Comparison of ENCODE assay signal across 1 cellular context in the genomic region with DNA sequence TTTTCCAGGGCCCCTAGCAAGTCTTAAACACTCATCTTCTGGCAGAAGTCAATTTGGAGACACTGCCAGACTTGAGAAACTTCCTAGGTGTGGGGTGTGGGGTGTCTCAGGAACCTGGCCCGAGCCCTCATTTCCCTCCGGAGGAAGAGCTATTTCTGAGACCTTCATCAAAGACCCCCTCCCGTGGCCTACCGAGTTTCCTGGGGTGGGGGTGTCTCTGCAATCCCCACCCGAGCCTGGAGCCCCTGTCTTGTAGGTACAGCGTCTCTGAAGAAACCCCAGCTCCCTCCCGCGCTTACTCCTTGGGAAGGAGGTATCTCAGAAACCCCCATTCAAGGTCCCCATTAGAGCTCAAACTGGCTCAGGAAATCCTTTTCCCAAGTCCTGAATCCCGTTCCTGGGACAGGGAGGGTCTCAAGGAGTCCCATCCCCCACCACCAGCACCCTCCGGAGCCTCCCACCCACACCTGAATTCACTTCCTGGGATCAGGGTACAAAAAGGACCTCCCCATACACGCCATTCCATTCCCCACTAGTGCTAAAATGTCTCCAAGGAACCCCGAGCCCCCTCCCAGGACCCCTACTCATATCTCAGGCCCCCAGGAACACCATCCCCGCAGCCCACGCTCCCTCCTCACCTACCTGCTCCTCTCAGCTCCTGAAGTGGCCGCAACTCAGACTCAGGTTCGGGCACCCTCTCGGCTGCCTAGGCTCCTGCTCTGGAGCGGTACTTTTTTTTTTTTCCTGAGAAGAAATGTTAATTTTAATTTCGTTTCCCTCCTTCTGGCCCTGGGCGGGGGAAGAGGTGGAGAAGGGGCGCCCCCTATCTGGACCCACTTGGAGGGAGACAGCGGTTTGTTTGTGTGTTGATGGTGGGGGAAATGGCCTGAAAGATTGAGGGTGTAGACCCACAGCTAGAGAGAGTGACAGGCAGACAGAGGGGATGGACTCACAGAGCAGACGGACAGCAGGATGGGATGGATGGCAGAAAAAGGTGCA.
TF ChIP-seq lines count a peak whose summit lies in the region.

No MANE protein-coding gene starts in this region.

TF ChIP-seq in K562, 482 proteins besides CTCF, POLR2A, EP300 and RAD21 (continues in another document):
- TF ChIP-seq EGR1 (conservative IDR thresholded peaks at IDR 0.05) (0 out of 2 replicates have a peak, but pooled peaks have one; percentile 14), SMARCE1 (IDR thresholded peaks at IDR 0.05) (peak; percentile 46; the same call in 1 of the 2 replicates), ZNF263 (CRISPR knock-in tag; IDR thresholded peaks at IDR 0.05; ENCODE audit: borderline replicate concordance) (peak; percentile 30; the same call in 1 of the 2 replicates), YY1 (IDR thresholded peaks at IDR 0.05; ENCODE audit: borderline replicate concordance in 1 of 3, control insufficient read depth in 1 of 3, extremely low read depth in 1 of 3, insufficient read depth in 3 of 3, insufficient read length in 1 of 3, insufficient replicate concordance in 2 of 3, low read depth in 1 of 3, low read length in 2 of 3) (peak in 1 of 3 experiments; percentile 6), SMARCA5 (IDR thresholded peaks at IDR 0.05) (0 out of 2 replicates have a peak, but pooled peaks have one; percentile 25), SAP30 (IDR thresholded peaks at IDR 0.05; ENCODE audit: borderline replicate concordance, insufficient read depth, low read depth, low read length, poor library complexity, severe bottlenecking) (no peak), L3MBTL2 (IDR thresholded peaks at IDR 0.05) (0 out of 2 replicates have a peak, but pooled peaks have one; percentile 29), EP400 (IDR thresholded peaks at IDR 0.05) (peak; percentile 44; the same call in 1 of the 2 replicates), NFIC (IDR thresholded peaks at IDR 0.05) (0 out of 2 replicates have a peak, but pooled peaks have one; percentile 12), ARID2 (IDR thresholded peaks at IDR 0.05) (0 out of 2 replicates have a peak, but pooled peaks have one; percentile 23), MTA1 (IDR thresholded peaks at IDR 0.05; ENCODE audit: borderline replicate concordance) (0 out of 2 replicates have a peak, but pooled peaks have one; percentile 45), PHF8 (IDR thresholded peaks at IDR 0.05; ENCODE audit: borderline replicate concordance, low read length) (peak; percentile 21; the same call in 1 of the 2 replicates), ZBTB7A (IDR thresholded peaks at IDR 0.05; ENCODE audit: borderline replicate concordance, control insufficient read depth, low read depth, low read length) (peak; percentile 58; the same call in 1 of the 2 replicates), HIVEP1 (CRISPR knock-in tag; IDR thresholded peaks at IDR 0.05) (no peak), TAF9B (IDR thresholded peaks at IDR 0.05; ENCODE audit: partially characterized antibody) (peak; percentile 25), ZNF766 (CRISPR knock-in tag; conservative IDR thresholded peaks at IDR 0.05) (no peak), ARNT (IDR thresholded peaks at IDR 0.05) (0 out of 4 replicates have a peak, but pooled peaks of 1 of the 2 experiments have one; percentile 50), TARDBP (IDR thresholded peaks at IDR 0.05) (no peak), SUPT5H (IDR thresholded peaks at IDR 0.05) (peak; percentile 46; the same call in 1 of the 2 replicates), TAF1 (IDR thresholded peaks at IDR 0.05; ENCODE audit: control insufficient read depth, extremely low read depth, insufficient read depth, low read length, severe bottlenecking) (peak; percentile 54), HDAC1 (IDR thresholded peaks at IDR 0.05) (peak in 1 of 2 experiments; percentile 60; a peak in 1 of 4 replicates), JUND (IDR thresholded peaks at IDR 0.05; ENCODE audit: borderline replicate concordance, low read depth, low read length) (no peak), JUND (tag; IDR thresholded peaks at IDR 0.05; ENCODE audit: borderline replicate concordance, low read depth, low read length) (no peak), SREBF2 (CRISPR knock-in tag; IDR thresholded peaks at IDR 0.05) (no peak), NFRKB (IDR thresholded peaks at IDR 0.05; ENCODE audit: low read depth) (no peak; the same call in 1 of the 2 replicates), ZSCAN29 (IDR thresholded peaks at IDR 0.05) (0 out of 2 replicates have a peak, but pooled peaks have one; percentile 52), BRD9 (IDR thresholded peaks at IDR 0.05; ENCODE audit: low read depth, partially characterized antibody) (peak; percentile 80), HDAC2 (IDR thresholded peaks at IDR 0.05) (0 out of 2 replicates have a peak, but pooled peaks have one; percentile 20), MBD2 (IDR thresholded peaks at IDR 0.05; ENCODE audit: borderline replicate concordance, low read depth) (no peak), RBFOX2 (IDR thresholded peaks at IDR 0.05; ENCODE audit: low read depth, low read length) (0 out of 2 replicates have a peak, but pooled peaks have one; percentile 37), RB1 (IDR thresholded peaks at IDR 0.05; ENCODE audit: low read depth) (peak; percentile 40; the same call in 1 of the 2 replicates), POLR2AphosphoS5 (IDR thresholded peaks at IDR 0.05; ENCODE audit: control insufficient read depth, insufficient read depth, low read depth, low read length) (peak; percentile 18; the same call in 1 of the 2 replicates)
- TF ChIP-seq, protein P1, sequence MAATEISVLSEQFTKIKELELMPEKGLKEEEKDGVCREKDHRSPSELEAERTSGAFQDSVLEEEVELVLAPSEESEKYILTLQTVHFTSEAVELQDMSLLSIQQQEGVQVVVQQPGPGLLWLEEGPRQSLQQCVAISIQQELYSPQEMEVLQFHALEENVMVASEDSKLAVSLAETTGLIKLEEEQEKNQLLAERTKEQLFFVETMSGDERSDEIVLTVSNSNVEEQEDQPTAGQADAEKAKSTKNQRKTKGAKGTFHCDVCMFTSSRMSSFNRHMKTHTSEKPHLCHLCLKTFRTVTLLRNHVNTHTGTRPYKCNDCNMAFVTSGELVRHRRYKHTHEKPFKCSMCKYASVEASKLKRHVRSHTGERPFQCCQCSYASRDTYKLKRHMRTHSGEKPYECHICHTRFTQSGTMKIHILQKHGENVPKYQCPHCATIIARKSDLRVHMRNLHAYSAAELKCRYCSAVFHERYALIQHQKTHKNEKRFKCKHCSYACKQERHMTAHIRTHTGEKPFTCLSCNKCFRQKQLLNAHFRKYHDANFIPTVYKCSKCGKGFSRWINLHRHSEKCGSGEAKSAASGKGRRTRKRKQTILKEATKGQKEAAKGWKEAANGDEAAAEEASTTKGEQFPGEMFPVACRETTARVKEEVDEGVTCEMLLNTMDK (IDR thresholded peaks at IDR 0.05; ENCODE audit: borderline replicate concordance, insufficient read depth, low read depth, low read length, poor library complexity, severe bottlenecking): peak; percentile 78
- TF ChIP-seq, protein P2, sequence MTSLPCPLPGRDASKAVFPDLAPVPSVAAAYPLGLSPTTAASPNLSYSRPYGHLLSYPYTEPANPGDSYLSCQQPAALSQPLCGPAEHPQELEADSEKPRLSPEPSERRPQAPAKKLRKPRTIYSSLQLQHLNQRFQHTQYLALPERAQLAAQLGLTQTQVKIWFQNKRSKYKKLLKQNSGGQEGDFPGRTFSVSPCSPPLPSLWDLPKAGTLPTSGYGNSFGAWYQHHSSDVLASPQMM (CRISPR knock-in tag; IDR thresholded peaks at IDR 0.05): no peak
- TF ChIP-seq, protein P3, sequence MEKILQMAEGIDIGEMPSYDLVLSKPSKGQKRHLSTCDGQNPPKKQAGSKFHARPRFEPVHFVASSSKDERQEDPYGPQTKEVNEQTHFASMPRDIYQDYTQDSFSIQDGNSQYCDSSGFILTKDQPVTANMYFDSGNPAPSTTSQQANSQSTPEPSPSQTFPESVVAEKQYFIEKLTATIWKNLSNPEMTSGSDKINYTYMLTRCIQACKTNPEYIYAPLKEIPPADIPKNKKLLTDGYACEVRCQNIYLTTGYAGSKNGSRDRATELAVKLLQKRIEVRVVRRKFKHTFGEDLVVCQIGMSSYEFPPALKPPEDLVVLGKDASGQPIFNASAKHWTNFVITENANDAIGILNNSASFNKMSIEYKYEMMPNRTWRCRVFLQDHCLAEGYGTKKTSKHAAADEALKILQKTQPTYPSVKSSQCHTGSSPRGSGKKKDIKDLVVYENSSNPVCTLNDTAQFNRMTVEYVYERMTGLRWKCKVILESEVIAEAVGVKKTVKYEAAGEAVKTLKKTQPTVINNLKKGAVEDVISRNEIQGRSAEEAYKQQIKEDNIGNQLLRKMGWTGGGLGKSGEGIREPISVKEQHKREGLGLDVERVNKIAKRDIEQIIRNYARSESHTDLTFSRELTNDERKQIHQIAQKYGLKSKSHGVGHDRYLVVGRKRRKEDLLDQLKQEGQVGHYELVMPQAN (IDR thresholded peaks at IDR 0.05; ENCODE audit: borderline replicate concordance): peak; percentile 16; the same call in 1 of the 2 replicates
- TF ChIP-seq, protein P4, sequence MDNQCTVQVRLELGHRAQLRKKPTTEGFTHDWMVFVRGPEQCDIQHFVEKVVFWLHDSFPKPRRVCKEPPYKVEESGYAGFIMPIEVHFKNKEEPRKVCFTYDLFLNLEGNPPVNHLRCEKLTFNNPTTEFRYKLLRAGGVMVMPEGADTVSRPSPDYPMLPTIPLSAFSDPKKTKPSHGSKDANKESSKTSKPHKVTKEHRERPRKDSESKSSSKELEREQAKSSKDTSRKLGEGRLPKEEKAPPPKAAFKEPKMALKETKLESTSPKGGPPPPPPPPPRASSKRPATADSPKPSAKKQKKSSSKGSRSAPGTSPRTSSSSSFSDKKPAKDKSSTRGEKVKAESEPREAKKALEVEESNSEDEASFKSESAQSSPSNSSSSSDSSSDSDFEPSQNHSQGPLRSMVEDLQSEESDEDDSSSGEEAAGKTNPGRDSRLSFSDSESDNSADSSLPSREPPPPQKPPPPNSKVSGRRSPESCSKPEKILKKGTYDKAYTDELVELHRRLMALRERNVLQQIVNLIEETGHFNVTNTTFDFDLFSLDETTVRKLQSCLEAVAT (IDR thresholded peaks at IDR 0.05): peak in 1 of 2 experiments; percentile 77; a peak in 2 of 4 replicates
- TF ChIP-seq, protein P5, sequence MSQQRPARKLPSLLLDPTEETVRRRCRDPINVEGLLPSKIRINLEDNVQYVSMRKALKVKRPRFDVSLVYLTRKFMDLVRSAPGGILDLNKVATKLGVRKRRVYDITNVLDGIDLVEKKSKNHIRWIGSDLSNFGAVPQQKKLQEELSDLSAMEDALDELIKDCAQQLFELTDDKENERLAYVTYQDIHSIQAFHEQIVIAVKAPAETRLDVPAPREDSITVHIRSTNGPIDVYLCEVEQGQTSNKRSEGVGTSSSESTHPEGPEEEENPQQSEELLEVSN (IDR thresholded peaks at IDR 0.05; ENCODE audit: borderline replicate concordance in 1 of 2, extremely low read depth in 1 of 2, insufficient read depth in 1 of 2, insufficient read length in 1 of 2, low read depth in 1 of 2, low read length in 1 of 2, poor library complexity in 1 of 2, severe bottlenecking in 1 of 2): peak in 1 of 2 experiments; percentile 55
- TF ChIP-seq, protein P6, sequence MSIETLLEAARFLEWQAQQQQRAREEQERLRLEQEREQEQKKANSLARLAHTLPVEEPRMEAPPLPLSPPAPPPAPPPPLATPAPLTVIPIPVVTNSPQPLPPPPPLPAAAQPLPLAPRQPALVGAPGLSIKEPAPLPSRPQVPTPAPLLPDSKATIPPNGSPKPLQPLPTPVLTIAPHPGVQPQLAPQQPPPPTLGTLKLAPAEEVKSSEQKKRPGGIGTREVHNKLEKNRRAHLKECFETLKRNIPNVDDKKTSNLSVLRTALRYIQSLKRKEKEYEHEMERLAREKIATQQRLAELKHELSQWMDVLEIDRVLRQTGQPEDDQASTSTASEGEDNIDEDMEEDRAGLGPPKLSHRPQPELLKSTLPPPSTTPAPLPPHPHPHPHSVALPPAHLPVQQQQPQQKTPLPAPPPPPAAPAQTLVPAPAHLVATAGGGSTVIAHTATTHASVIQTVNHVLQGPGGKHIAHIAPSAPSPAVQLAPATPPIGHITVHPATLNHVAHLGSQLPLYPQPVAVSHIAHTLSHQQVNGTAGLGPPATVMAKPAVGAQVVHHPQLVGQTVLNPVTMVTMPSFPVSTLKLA (conservative IDR thresholded peaks at IDR 0.05): 0 out of 4 replicates have a peak, but pooled peaks of 1 of the 2 experiments have one; percentile 26
- TF ChIP-seq, protein P7, sequence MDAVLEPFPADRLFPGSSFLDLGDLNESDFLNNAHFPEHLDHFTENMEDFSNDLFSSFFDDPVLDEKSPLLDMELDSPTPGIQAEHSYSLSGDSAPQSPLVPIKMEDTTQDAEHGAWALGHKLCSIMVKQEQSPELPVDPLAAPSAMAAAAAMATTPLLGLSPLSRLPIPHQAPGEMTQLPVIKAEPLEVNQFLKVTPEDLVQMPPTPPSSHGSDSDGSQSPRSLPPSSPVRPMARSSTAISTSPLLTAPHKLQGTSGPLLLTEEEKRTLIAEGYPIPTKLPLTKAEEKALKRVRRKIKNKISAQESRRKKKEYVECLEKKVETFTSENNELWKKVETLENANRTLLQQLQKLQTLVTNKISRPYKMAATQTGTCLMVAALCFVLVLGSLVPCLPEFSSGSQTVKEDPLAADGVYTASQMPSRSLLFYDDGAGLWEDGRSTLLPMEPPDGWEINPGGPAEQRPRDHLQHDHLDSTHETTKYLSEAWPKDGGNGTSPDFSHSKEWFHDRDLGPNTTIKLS (IDR thresholded peaks at IDR 0.05; ENCODE audit: borderline replicate concordance, low read depth): no peak
- TF ChIP-seq, protein P8, sequence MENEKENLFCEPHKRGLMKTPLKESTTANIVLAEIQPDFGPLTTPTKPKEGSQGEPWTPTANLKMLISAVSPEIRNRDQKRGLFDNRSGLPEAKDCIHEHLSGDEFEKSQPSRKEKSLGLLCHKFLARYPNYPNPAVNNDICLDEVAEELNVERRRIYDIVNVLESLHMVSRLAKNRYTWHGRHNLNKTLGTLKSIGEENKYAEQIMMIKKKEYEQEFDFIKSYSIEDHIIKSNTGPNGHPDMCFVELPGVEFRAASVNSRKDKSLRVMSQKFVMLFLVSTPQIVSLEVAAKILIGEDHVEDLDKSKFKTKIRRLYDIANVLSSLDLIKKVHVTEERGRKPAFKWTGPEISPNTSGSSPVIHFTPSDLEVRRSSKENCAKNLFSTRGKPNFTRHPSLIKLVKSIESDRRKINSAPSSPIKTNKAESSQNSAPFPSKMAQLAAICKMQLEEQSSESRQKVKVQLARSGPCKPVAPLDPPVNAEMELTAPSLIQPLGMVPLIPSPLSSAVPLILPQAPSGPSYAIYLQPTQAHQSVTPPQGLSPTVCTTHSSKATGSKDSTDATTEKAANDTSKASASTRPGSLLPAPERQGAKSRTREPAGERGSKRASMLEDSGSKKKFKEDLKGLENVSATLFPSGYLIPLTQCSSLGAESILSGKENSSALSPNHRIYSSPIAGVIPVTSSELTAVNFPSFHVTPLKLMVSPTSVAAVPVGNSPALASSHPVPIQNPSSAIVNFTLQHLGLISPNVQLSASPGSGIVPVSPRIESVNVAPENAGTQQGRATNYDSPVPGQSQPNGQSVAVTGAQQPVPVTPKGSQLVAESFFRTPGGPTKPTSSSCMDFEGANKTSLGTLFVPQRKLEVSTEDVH (IDR thresholded peaks at IDR 0.05; ENCODE audit: low read depth, partially characterized antibody): peak; percentile 24
- TF ChIP-seq, protein P9, sequence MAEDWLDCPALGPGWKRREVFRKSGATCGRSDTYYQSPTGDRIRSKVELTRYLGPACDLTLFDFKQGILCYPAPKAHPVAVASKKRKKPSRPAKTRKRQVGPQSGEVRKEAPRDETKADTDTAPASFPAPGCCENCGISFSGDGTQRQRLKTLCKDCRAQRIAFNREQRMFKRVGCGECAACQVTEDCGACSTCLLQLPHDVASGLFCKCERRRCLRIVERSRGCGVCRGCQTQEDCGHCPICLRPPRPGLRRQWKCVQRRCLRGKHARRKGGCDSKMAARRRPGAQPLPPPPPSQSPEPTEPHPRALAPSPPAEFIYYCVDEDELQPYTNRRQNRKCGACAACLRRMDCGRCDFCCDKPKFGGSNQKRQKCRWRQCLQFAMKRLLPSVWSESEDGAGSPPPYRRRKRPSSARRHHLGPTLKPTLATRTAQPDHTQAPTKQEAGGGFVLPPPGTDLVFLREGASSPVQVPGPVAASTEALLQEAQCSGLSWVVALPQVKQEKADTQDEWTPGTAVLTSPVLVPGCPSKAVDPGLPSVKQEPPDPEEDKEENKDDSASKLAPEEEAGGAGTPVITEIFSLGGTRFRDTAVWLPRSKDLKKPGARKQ (CRISPR knock-in tag; IDR thresholded peaks at IDR 0.05): no peak
